Comparison of ENCODE assay signal across 8 cellular contexts in the genomic region with DNA sequence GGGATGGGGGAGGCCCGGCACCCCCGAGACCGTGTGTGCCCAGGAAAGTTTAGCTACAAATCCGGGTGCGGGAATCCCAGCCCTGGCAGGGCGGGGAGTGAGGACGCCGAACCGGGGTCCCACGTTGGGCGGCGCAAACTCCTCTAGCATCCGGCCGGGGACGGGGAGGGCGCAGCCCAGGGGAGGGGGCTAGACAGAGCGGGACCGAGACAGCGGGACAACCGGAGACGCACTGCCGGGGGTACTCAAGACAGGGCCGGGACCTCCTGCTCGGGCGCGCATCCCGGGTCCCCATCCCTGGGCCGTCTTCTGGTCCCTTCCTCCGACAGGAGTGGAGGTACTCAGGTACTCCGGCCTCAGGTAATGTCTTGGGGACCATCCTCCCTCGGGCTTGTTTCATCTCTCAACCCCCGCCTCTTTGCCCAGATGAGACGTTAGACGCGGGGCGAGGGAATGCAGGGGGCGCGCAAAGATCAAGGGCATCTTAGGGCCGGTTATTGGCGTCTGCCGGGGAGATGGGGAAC.
DNase-seq lines count a peak whose midpoint lies in the region; ATAC-seq and TF ChIP-seq lines count a peak whose summit lies in the region.

No MANE protein-coding gene starts in this region.

- peak; percentile 16 for ATAC-seq in HG03571 (IDR thresholded peaks at IDR 0.05; ENCODE audit: unreplicated experiment)

- H3K9me3 ChIP-seq in ES-I3 (ENCODE audit: control insufficient read depth, insufficient read depth, low read length): no peaks in the 10 kb centered on the region
- H3K9me3 ChIP-seq in muscle layer of colon (ENCODE audit: low read length): no peaks in the 10 kb centered on the region

- peak overlapping the region; percentile 56 for H3K9ac ChIP-seq in ES-I3 (ENCODE audit: low read depth, low read length)
- no peak overlapping the region for H3K9ac ChIP-seq in muscle layer of colon (ENCODE audit: low read length)

- H3K27me3 ChIP-seq in muscle layer of colon (ENCODE audit: control insufficient read depth in 1 of 2, insufficient read depth in 2 of 2, low read length in 2 of 2): no peaks in the 10 kb centered on the region

- no peak overlapping the region for H3K27ac ChIP-seq in muscle layer of colon (ENCODE audit: low read depth, low read length)

- H3K36me3 ChIP-seq in ES-I3 (ENCODE audit: insufficient read depth, low read length) (no peaks in the 10 kb centered on the region), muscle layer of colon (ENCODE audit: insufficient read depth, low read length) (no peaks in the 10 kb centered on the region)

- peak overlapping the region; percentile 29 to 58 for H3K4me3 ChIP-seq in cardiac fibroblast (replicated peaks in 1 of 2; ENCODE audit: low read depth in 2 of 2, low read length in 2 of 2)
- H3K4me3 ChIP-seq in muscle layer of colon (ENCODE audit: low read depth in 1 of 2, low read length in 2 of 2): peak overlapping the region; percentile 50 to 58

- DNase-seq in cardiac fibroblast (ENCODE audit: low read depth in 2 of 2): no peak
- DNase-seq in pons (ENCODE audit: low spot score): no peak
- no peak for DNase-seq in T-helper 9 cell
- DNase-seq in RPMI8226: no peak
- DNase-seq in middle frontal gyrus (ENCODE audit: extremely low spot score, low spot score): no peak

- no peak for TF ChIP-seq CTCF in cardiac fibroblast (IDR thresholded peaks at IDR 0.05; ENCODE audit: low read depth, low read length)

- H3K4me1 ChIP-seq in ES-I3 (ENCODE audit: insufficient read depth, low read length) (peaks cover 9% of the 10 kb centered on the region), muscle layer of colon (ENCODE audit: insufficient read depth, low read length) (peaks cover 7% of the 10 kb centered on the region)
